ENCODE assay signal across 1 cellular context in genomic region chr17:78241277-78242023, GRCh38.
TF ChIP-seq lines count a peak whose summit lies in the region.

No MANE protein-coding gene starts in this region.

TF ChIP-seq in SK-N-SH, 30 proteins besides CTCF, POLR2A, EP300 and RAD21 (continued from another document):
- TF ChIP-seq, protein P1, sequence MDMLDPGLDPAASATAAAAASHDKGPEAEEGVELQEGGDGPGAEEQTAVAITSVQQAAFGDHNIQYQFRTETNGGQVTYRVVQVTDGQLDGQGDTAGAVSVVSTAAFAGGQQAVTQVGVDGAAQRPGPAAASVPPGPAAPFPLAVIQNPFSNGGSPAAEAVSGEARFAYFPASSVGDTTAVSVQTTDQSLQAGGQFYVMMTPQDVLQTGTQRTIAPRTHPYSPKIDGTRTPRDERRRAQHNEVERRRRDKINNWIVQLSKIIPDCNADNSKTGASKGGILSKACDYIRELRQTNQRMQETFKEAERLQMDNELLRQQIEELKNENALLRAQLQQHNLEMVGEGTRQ (IDR thresholded peaks at IDR 0.05; ENCODE audit: borderline replicate concordance, low read depth, low read length) = no peak
- no peak for TF ChIP-seq SMC3 (IDR thresholded peaks at IDR 0.05; ENCODE audit: low read depth, low read length)
- no peak for TF ChIP-seq TAF1 (IDR thresholded peaks at IDR 0.05; ENCODE audit: borderline replicate concordance, low read depth, low read length)
- TF ChIP-seq EZH2phosphoT487 (IDR thresholded peaks at IDR 0.05; ENCODE audit: borderline replicate concordance, low read depth) = no peak
- TF ChIP-seq YY1 (IDR thresholded peaks at IDR 0.05; ENCODE audit: low read depth) = no peak
- 0 out of 2 replicates have a peak, but pooled peaks have one; percentile 16 for TF ChIP-seq RFX5 (IDR thresholded peaks at IDR 0.05; ENCODE audit: low read length)
- TF ChIP-seq GABPA (IDR thresholded peaks at IDR 0.05; ENCODE audit: low read depth) = no peak
- TF ChIP-seq SIN3A (IDR thresholded peaks at IDR 0.05; ENCODE audit: borderline replicate concordance, low read depth, low read length) = no peak
- peak; percentile 42 for TF ChIP-seq CHD2 (IDR thresholded peaks at IDR 0.05; ENCODE audit: low read length, partially characterized antibody)
- no peak for TF ChIP-seq ELF1 (IDR thresholded peaks at IDR 0.05)
- TF ChIP-seq MXI1 (IDR thresholded peaks at IDR 0.05; ENCODE audit: low read depth, low read length) = no peak
